Comparison of ENCODE assay signal across 9 cellular contexts in the genomic region with DNA sequence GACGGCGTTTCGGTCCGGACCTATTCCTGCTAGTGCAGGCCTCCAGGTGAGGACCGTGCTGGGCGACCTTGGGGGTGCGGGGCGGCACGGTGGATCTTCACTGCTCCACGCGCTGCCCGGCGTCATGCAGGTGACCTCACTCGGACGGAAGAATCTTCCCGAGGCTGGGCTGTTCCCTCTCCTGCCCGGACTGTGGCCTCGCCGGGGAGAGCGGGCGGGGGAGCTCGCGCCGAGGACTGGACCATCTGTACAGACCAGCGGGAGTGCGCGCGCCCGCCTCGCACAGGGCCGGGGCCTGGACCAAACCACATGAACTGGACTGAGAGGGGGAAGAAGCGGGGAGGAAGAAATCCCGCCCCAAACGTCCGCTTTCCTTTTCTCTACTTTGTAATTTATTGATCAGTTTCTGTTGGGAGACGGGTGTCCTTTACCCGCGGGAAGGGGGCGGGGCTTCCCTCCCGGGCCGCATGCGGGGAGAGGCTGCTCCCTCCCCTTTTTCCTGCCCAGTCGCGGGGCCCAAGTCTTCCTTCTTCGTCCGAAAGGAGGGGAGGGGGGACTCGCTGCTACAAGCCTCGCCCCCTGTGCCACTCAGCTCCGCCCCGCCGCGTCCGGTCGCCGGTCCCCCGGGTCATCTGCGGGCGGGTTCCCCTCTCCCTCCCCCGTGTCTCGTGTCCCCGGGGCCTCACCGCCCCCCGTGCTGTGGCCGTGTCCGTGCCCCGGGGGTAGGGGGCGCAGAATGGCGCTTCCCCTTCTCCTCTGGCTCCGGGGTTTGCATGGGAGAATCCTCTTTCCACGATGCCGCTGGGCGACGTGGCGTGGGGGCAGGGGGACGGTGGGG. TPM values are rescaled to one million over a fixed set of nuclear protein-coding genes. Genes with fewer than 3 reads are reported as not detected.
DNase-seq lines count a peak whose midpoint lies in the region; ATAC-seq and TF ChIP-seq lines count a peak whose summit lies in the region.
"Had no signal": no experiment of that assay in that cellular context is flagged by ENCODE, and none has a peak within 500 bp of the region (broad histone marks: within the 10 kb centered on the region; RNA-seq: fewer than 3 reads in every experiment).

No MANE protein-coding gene starts in this region.

- peaks cover 46% of the 10 kb centered on the region for H3K27me3 ChIP-seq in CD8-positive, alpha-beta memory T cell (ENCODE audit: insufficient read depth, low read length, poor library complexity, severe bottlenecking)
- H3K27me3 ChIP-seq in esophagus (ENCODE audit: control insufficient read depth in 1 of 2, insufficient read depth in 2 of 2, low read length in 2 of 2) = no peaks in the 10 kb centered on the region
- no peaks in the 10 kb centered on the region for H3K27me3 ChIP-seq in suprapubic skin

- no peak for TF ChIP-seq POLR2A in suprapubic skin (IDR thresholded peaks at IDR 0.05)

- peaks cover 29 to 39% (median 30%) of the 10 kb centered on the region in 3 donors for H3K4me1 Mint-ChIP-seq in CD8-positive, alpha-beta memory T cell
- H3K4me1 Mint-ChIP-seq in mesothelial cell of epicardium = peaks cover 35% of the 10 kb centered on the region

- H3K27me3 Mint-ChIP-seq in CD8-positive, alpha-beta memory T cell = peaks cover 51 to 79% of the 10 kb centered on the region in 2 donors
- H3K27me3 Mint-ChIP-seq in mesothelial cell of epicardium (ENCODE audit: low read depth) = no peaks in the 10 kb centered on the region

- CTCF ChIA-PET in CD8-positive, alpha-beta memory T cell (lab: Charles Lee) = interaction anchor here (1.7 to 3.0 kb wide), 2 partner anchors 53 to 157 kb away, joined by 4 to 9 read pairs; partner anchors contain the start of genes GYS1 and RUVBL2

- H3K4me1 ChIP-seq in CD8-positive, alpha-beta memory T cell (ENCODE audit: insufficient read depth, low read length) = peaks cover 43% of the 10 kb centered on the region
- peaks cover 12 to 25% of the 10 kb centered on the region in 2 donors for H3K4me1 ChIP-seq in esophagus (ENCODE audit: control insufficient read depth in 2 of 2, insufficient read depth in 2 of 2, low read length in 1 of 2)
- peaks cover 50% of the 10 kb centered on the region for H3K4me1 ChIP-seq in suprapubic skin

- no peak for ATAC-seq in HG02840 (IDR thresholded peaks at IDR 0.05; ENCODE audit: low FRiP score, unreplicated experiment)

- H3K27ac ChIP-seq in CD8-positive, alpha-beta memory T cell (ENCODE audit: low read depth, low read length) = peak overlapping the region; percentile 19
- H3K27ac ChIP-seq in esophagus (ENCODE audit: low read depth in 2 of 2, low read length in 1 of 2) = peak overlapping the region; percentile 58 to 80
- peak overlapping the region; percentile 84 for H3K27ac ChIP-seq in suprapubic skin

- TF ChIP-seq CTCF in mesothelial cell of epicardium (IDR thresholded peaks at IDR 0.05; ENCODE audit: unreplicated experiment) (no peak), suprapubic skin (IDR thresholded peaks at IDR 0.05) (no peak)

- no peak for TF ChIP-seq EP300 in suprapubic skin (IDR thresholded peaks at IDR 0.05)

- peak in 3 of 5 donors; percentile 21 to 51 (median 34) for DNase-seq in CD8-positive, alpha-beta memory T cell
- DNase-seq in HT-29 (ENCODE audit: low spot score) (peak; percentile 97), NCI-H82 treated with DMSO at 0.1 percent for 48 hours (lab: John Stamatoyannopoulos, UW; ENCODE audit: unreplicated experiment) (peak; percentile 81), activated T-cell treated with anti-CD3 and anti-CD28 coated beads for 1 hour (ENCODE audit: low read depth) (peak; percentile 33), mesothelial cell of epicardium (ENCODE audit: low spot score in 2 of 2, unreplicated experiment in 2 of 2) (peak; percentile 78 to 88), suprapubic skin (ENCODE audit: low spot score in 2 of 2) (peak; percentile 87 to 91)

- H3K36me3 Mint-ChIP-seq in CD8-positive, alpha-beta memory T cell = no peaks in the 10 kb centered on the region
- H3K36me3 Mint-ChIP-seq in mesothelial cell of epicardium = no peaks in the 10 kb centered on the region

- no peak overlapping the region for H3K27ac Mint-ChIP-seq in CD8-positive, alpha-beta memory T cell
- peak overlapping the region; percentile 96 for H3K27ac Mint-ChIP-seq in mesothelial cell of epicardium

- WGBS in esophagus, 2 donors = 1% methylated on average over 71 to 75 of the region's 75 CpGs
- WGBS in suprapubic skin = 1% methylated on average over 42 of the region's 75 CpGs

- POLR2A ChIA-PET in CD8-positive, alpha-beta memory T cell (lab: Charles Lee) = no interaction called here

- H3K4me3 Mint-ChIP-seq in CD8-positive, alpha-beta memory T cell = peak overlapping the region; percentile 67 to 92 (median 79)
- H3K4me3 Mint-ChIP-seq in mesothelial cell of epicardium = peak overlapping the region; percentile 89

- H3K36me3 ChIP-seq in CD8-positive, alpha-beta memory T cell (ENCODE audit: insufficient read depth, low read length) = no peaks in the 10 kb centered on the region
- H3K36me3 ChIP-seq in esophagus (ENCODE audit: control insufficient read depth in 2 of 2, insufficient read depth in 2 of 2, low read length in 1 of 2) = no peaks in the 10 kb centered on the region
- H3K36me3 ChIP-seq in suprapubic skin = no peaks in the 10 kb centered on the region

- peak overlapping the region; percentile 50 for H3K4me3 ChIP-seq in CD8-positive, alpha-beta memory T cell (ENCODE audit: low read length)
- H3K4me3 ChIP-seq in esophagus (ENCODE audit: low read depth in 1 of 2, low read length in 2 of 2) = peak overlapping the region; percentile 60 to 61
- peak overlapping the region; percentile 69 for H3K4me3 ChIP-seq in suprapubic skin

- H3K9me3 Mint-ChIP-seq in CD8-positive, alpha-beta memory T cell = peaks cover 0 to 2% (median 0%) of the 10 kb centered on the region in 5 donors
- H3K9me3 Mint-ChIP-seq in mesothelial cell of epicardium = peaks cover 10% of the 10 kb centered on the region

- no peaks in the 10 kb centered on the region for H3K9me3 ChIP-seq in CD8-positive, alpha-beta memory T cell (ENCODE audit: low read length)
- H3K9me3 ChIP-seq in esophagus (ENCODE audit: control insufficient read depth in 2 of 2, insufficient read depth in 1 of 2, low read depth in 1 of 2, low read length in 1 of 2) (peaks cover 0 to 3% of the 10 kb centered on the region in 2 donors), suprapubic skin (no peaks in the 10 kb centered on the region)

RNA-seq across cellular contexts. Expression of gene HRC, which starts 4.9 kb away (rescaled TPM):
- total RNA-seq in CD8-positive, alpha-beta memory T cell = not detected
- polyA plus RNA-seq in CD8-positive, alpha-beta memory T cell = not detected
- total RNA-seq in HT-29 (2014; rRNA removed; shearing (Covaris generic)) = 0.08 TPM in 1 of 2 replicates, not detected in the other
- under 1 TPM; 0.39 to 0.65 TPM for polyA plus RNA-seq in esophagus
- total RNA-seq in mesothelial cell of epicardium (13.6 to 17.6 TPM (median 14.7 TPM) in 3 replicates), suprapubic skin (1 to 10 TPM in 1 of 4 donors, under 1 TPM in 2, not detected in 1; 0.47 to 1.0 (median 0.53) TPM)
- total RNA-seq: T-helper 1 cell treated with Interleukin-12 subunit alpha and Interleukin-12 subunit beta and Interleukin-4 antibody, amounts not matched to agents 30 ng/mL and 1 ng/mL, for 36 hours had no signal

RNA-seq across cellular contexts. Expression of gene TRPM4, which starts 7.3 kb away (rescaled TPM):
- total RNA-seq in CD8-positive, alpha-beta memory T cell = not detected
- polyA plus RNA-seq in CD8-positive, alpha-beta memory T cell = not detected
- 28.7 and 33.7 TPM in 2 replicates for total RNA-seq in HT-29 (2014; rRNA removed; shearing (Covaris generic))
- polyA plus RNA-seq in esophagus = 10 to 100 TPM; 11.4 to 43.7 TPM
- 45.9 to 58.5 TPM (median 53.5 TPM) in 3 replicates for total RNA-seq in mesothelial cell of epicardium
- 10 to 100 TPM; 45.2 to 87.6 (median 62.4) TPM for total RNA-seq in suprapubic skin

RNA-seq across cellular contexts. Expression of gene PPFIA3, which starts 31.0 kb away (rescaled TPM):
- 1 to 10 TPM; 3.2 to 3.3 TPM for total RNA-seq in CD8-positive, alpha-beta memory T cell
- 0.56 TPM for polyA plus RNA-seq in CD8-positive, alpha-beta memory T cell
- 22.9 and 30.1 TPM in 2 replicates for total RNA-seq in HT-29 (2014; rRNA removed; shearing (Covaris generic))
- 10 to 100 TPM; 15.2 to 28.6 TPM for polyA plus RNA-seq in esophagus
- total RNA-seq in mesothelial cell of epicardium = 9.9 to 11.9 TPM (median 11.6 TPM) in 3 replicates
- total RNA-seq in suprapubic skin = 10 to 100 TPM; 42.7 to 50.1 (median 46.6) TPM

RNA-seq across cellular contexts. Expression of gene C19orf73, which starts 31.4 kb away (rescaled TPM):
- 1 to 10 TPM; 1.4 to 2.5 TPM for total RNA-seq in CD8-positive, alpha-beta memory T cell
- 3.1 TPM for polyA plus RNA-seq in CD8-positive, alpha-beta memory T cell
- total RNA-seq in HT-29 (2014; rRNA removed; shearing (Covaris generic)) = 5.9 and 6.0 TPM in 2 replicates
- polyA plus RNA-seq in esophagus = 1 to 10 TPM; 2.3 to 5.4 TPM
- total RNA-seq in mesothelial cell of epicardium = 0.94 to 1.6 TPM (median 0.97 TPM) in 3 replicates
- total RNA-seq in suprapubic skin = 1 to 10 TPM in 3 of 4 donors, not detected in 1; 5.2 to 9.3 (median 5.9) TPM

RNA-seq across cellular contexts. Expression of gene LIN7B, which starts 36.2 kb away (rescaled TPM):
- total RNA-seq in CD8-positive, alpha-beta memory T cell = 1 to 10 TPM; 4.0 to 5.1 TPM
- polyA plus RNA-seq in CD8-positive, alpha-beta memory T cell = 8.1 TPM
- total RNA-seq in HT-29 (2014; rRNA removed; shearing (Covaris generic)) = 12.0 and 19.9 TPM in 2 replicates
- polyA plus RNA-seq in esophagus = 10 to 100 TPM; 13.7 to 18.5 TPM
- total RNA-seq in mesothelial cell of epicardium (9.6 to 12.8 TPM (median 9.8 TPM) in 3 replicates), suprapubic skin (10 to 100 TPM; 20.0 to 39.8 (median 32.3) TPM)

Comparison
In these comparisons a context has a peak if more than half of its experiments do, and no peak if none do; other contexts are left out.
1. DNase-seq: peak in every context shown above with its lines; median percentile 97 in HT-29; 89 in suprapubic skin; 83 in mesothelial cell of epicardium; 81 in NCI-H82 treated with DMSO at 0.1 percent for 48 hours; 34 in CD8-positive, alpha-beta memory T cell; 33 in activated T-cell treated with anti-CD3 and anti-CD28 coated beads for 1 hour.
2. H3K27ac ChIP-seq: peak in every context shown above with its lines; median percentile 84 in suprapubic skin; 69 in esophagus; 19 in CD8-positive, alpha-beta memory T cell.
3. RNA of gene TRPM4, which starts 7.3 kb away (total RNA-seq): 45.2 to 87.6 TPM in suprapubic skin, 45.9 to 58.5 TPM in mesothelial cell of epicardium and 28.7 to 33.7 TPM in HT-29; not detected in CD8-positive, alpha-beta memory T cell; every median in the first group is over 10 times any median in the second.
4. Peak in every context shown above with its lines, with median percentiles within 50 percentile points of each other: H3K4me3 ChIP-seq.